In genomic region chr14:20775043-20775442, GRCh38 we compare ENCODE assay signal across 31 cellular contexts. TPM values are rescaled to one million over a fixed set of nuclear protein-coding genes. Genes with fewer than 3 reads are reported as not detected.
"Had no signal": no experiment of that assay in that cellular context is flagged by ENCODE, and none has a peak within 500 bp of the region (broad histone marks: within the 10 kb centered on the region; RNA-seq: fewer than 3 reads in every experiment).

No MANE protein-coding gene starts in this region.

- H3K4me3 ChIP-seq: dorsolateral prefrontal cortex, hepatocyte, mucosa of descending colon, spleen, testis, tibial nerve, upper lobe of right lung, vagina had no signal

- H3K4me2 ChIP-seq: hepatocyte had no signal

- ATAC-seq: left lobe of liver; mucosa of descending colon; naive thymus-derived CD8-positive, alpha-beta T cell; sciatic nerve; stimulated activated naive B cell treated with anti-CD40 and anti-IgM and Interleukin-4, amounts not matched to agents 10 μg/mL and 1 μg/mL and 100 μg/mL, for 72 hours; stimulated activated naive CD8-positive, alpha-beta T cell treated with anti-CD3 and anti-CD28 coated beads, Interleukin-15, amount 100 ng/mL, for 72 hours had no signal

- H3K4me3 Mint-ChIP-seq: naive thymus-derived CD8-positive, alpha-beta T cell; stimulated activated naive B cell treated with anti-CD40 and anti-IgM and Interleukin-4, amounts not matched to agents 10 μg/mL and 1 μg/mL and 100 μg/mL, for 72 hours; stimulated activated naive CD8-positive, alpha-beta T cell treated with anti-CD3 and anti-CD28 coated beads, Interleukin-15, amount 100 ng/mL, for 72 hours had no signal

- H2AFZ ChIP-seq: hepatocyte had no signal

- DNase-seq: cortex of kidney; dorsolateral prefrontal cortex; effector CD8-positive, alpha-beta T cell; foreskin melanocyte; head of caudate nucleus; kidney glomerular epithelial cell; mammary epithelial cell; mucosa of descending colon; naive thymus-derived CD8-positive, alpha-beta T cell; posterior cingulate gyrus; spleen; stimulated activated CD4-positive, alpha-beta T cell treated with anti-CD3 and anti-CD28 coated beads, Interleukin-15, amount 100 ng/mL, for 24 hours; stimulated activated CD4-positive, alpha-beta T cell treated with anti-CD3 and anti-CD28 coated beads, Interleukin-2, amount 100 ng/mL, for 24 hours; stimulated activated CD4-positive, alpha-beta T cell treated with anti-CD3 and anti-CD28 coated beads, Interleukin-4, amount 100 ng/mL, for 4 hours; stimulated activated naive B cell treated with anti-CD40 and anti-IgM and Interleukin-4, amounts not matched to agents 10 μg/mL and 1 μg/mL and 100 μg/mL, for 72 hours; stimulated activated naive CD8-positive, alpha-beta T cell treated with anti-CD3 and anti-CD28 coated beads, Interleukin-15, amount 100 ng/mL, for 72 hours; testis; upper lobe of right lung had no signal

- H3K27me3 ChIP-seq: spleen, testis, tibial nerve, upper lobe of right lung, vagina had no signal

- H3K27me3 Mint-ChIP-seq: stimulated activated naive B cell treated with anti-CD40 and anti-IgM and Interleukin-4, amounts not matched to agents 10 μg/mL and 1 μg/mL and 100 μg/mL, for 72 hours; stimulated activated naive CD8-positive, alpha-beta T cell treated with anti-CD3 and anti-CD28 coated beads, Interleukin-15, amount 100 ng/mL, for 72 hours had no signal

- H3K9me3 ChIP-seq: mucosa of descending colon, spleen, testis, tibial nerve, upper lobe of right lung, vagina had no signal

- H3K9me3 Mint-ChIP-seq: naive thymus-derived CD8-positive, alpha-beta T cell; stimulated activated naive B cell treated with anti-CD40 and anti-IgM and Interleukin-4, amounts not matched to agents 10 μg/mL and 1 μg/mL and 100 μg/mL, for 72 hours; stimulated activated naive CD8-positive, alpha-beta T cell treated with anti-CD3 and anti-CD28 coated beads, Interleukin-15, amount 100 ng/mL, for 72 hours had no signal

- H3K27ac Mint-ChIP-seq: naive thymus-derived CD8-positive, alpha-beta T cell; stimulated activated naive B cell treated with anti-CD40 and anti-IgM and Interleukin-4, amounts not matched to agents 10 μg/mL and 1 μg/mL and 100 μg/mL, for 72 hours; stimulated activated naive CD8-positive, alpha-beta T cell treated with anti-CD3 and anti-CD28 coated beads, Interleukin-15, amount 100 ng/mL, for 72 hours had no signal

- H3K4me1 Mint-ChIP-seq: stimulated activated naive CD8-positive, alpha-beta T cell treated with anti-CD3 and anti-CD28 coated beads, Interleukin-15, amount 100 ng/mL, for 72 hours had no signal

- H3K4me1 ChIP-seq: testis, tibial nerve, upper lobe of right lung, vagina had no signal

- H3K36me3 ChIP-seq: spleen, tibial nerve, upper lobe of right lung, vagina had no signal

- H3K27ac ChIP-seq: dorsolateral prefrontal cortex, hepatocyte, spleen, testis, tibial nerve, upper lobe of right lung, vagina had no signal

- H3K36me3 Mint-ChIP-seq: naive thymus-derived CD8-positive, alpha-beta T cell; stimulated activated naive B cell treated with anti-CD40 and anti-IgM and Interleukin-4, amounts not matched to agents 10 μg/mL and 1 μg/mL and 100 μg/mL, for 72 hours had no signal

- H3K79me2 ChIP-seq: hepatocyte had no signal

RNA-seq across cellular contexts. Expression of gene RNASE6, which starts 6.0 kb away (rescaled TPM):
- total RNA-seq: mammary epithelial cell, osteocyte had no signal
- polyA plus RNA-seq: mammary epithelial cell, neural cell had no signal

RNA-seq across cellular contexts. Expression of gene EDDM3B, which starts 6.8 kb away (rescaled TPM):
- total RNA-seq: dorsolateral prefrontal cortex; hepatocyte; left lobe of liver; lower leg skin; mammary epithelial cell; mesenteric fat pad; mucosa of descending colon; naive thymus-derived CD8-positive, alpha-beta T cell; osteocyte; pulmonary artery endothelial cell; sciatic nerve; skeletal muscle tissue; spleen; subcutaneous adipose tissue; testis; tibial nerve; upper lobe of right lung; vagina had no signal
- polyA plus RNA-seq: esophagus; hepatocyte; mammary epithelial cell; naive thymus-derived CD8-positive, alpha-beta T cell; neural cell; spleen had no signal

RNA-seq across cellular contexts. Expression of gene RNASE1, which starts 27.6 kb away (rescaled TPM):
- total RNA-seq: mammary epithelial cell, osteocyte had no signal
- polyA plus RNA-seq: mammary epithelial cell; naive thymus-derived CD8-positive, alpha-beta T cell; neural cell had no signal

RNA-seq across cellular contexts. Expression of gene EDDM3A, which starts 29.4 kb away (rescaled TPM):
- total RNA-seq: dorsolateral prefrontal cortex; hepatocyte; left lobe of liver; lower leg skin; mammary epithelial cell; mesenteric fat pad; mucosa of descending colon; naive thymus-derived CD8-positive, alpha-beta T cell; osteocyte; pulmonary artery endothelial cell; sciatic nerve; skeletal muscle tissue; spleen; subcutaneous adipose tissue; tibial nerve; upper lobe of right lung; vagina had no signal
- polyA plus RNA-seq: esophagus; hepatocyte; mammary epithelial cell; naive thymus-derived CD8-positive, alpha-beta T cell; neural cell had no signal
